ENCODE assay signal across 20 cellular contexts in the genomic region with DNA sequence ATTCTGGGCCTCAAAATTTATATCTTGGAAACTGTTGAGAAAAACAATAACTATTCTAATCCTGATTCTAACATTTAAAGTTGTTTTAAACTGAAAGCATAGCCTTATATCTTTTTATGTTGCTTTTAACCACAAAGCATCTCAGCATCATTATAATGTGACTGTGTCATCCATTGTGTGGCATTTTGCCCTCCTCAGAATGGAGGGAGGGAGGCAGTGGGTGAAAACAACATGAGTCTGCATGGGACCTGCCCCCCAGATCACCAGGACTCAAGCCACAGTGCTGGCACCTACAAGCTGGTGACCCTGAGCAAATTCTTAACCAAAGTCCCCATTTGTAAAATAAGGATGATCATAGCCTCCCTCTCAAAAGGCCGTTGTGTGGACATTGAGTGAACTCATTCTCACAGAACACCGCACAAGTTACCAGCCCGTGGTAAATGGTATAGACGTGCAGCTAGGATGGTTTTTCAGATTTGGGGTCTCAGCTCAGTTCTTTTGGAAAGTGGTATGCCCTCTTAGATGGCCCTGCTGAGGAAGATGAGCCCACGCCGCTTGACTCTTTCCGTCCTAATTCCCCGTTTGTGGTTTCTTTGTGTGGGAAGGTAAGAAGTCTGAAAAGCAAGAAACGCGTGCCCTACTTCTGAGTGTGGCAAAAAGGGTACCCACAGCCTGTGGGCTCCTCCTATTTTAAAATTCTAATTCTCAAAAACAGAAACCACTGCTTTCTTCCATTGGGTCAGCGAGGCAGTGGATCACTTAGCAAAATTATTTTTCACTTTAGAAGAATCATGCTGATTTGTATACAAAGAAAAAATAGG.
DNase-seq lines count a peak whose midpoint lies in the region; ATAC-seq, FAIRE-seq and TF ChIP-seq lines count a peak whose summit lies in the region.
"Had no signal": no experiment of that assay in that cellular context is flagged by ENCODE, and none has a peak within 500 bp of the region (broad histone marks: within the 10 kb centered on the region; RNA-seq: fewer than 3 reads in every experiment).

No MANE protein-coding gene starts in this region.

- POLR2A ChIA-PET in GM12878 (lab: Charles Lee): interaction anchor here (0.6 kb wide), 1 partner anchor 73 kb away, joined by 5 read pairs; no protein-coding TSS in a partner anchor

- BruUV-seq in GM12878 (replicated peaks; lab: Mats Ljungman, UMichigan): no TSS peak

- TF ChIP-seq RAD21 in GM12878 (IDR thresholded peaks at IDR 0.05; ENCODE audit: insufficient read depth, low read depth, low read length): no peak

- FAIRE-seq in GM12878 (lab: Jason Lieb, UNC): no peak
- FAIRE-seq: D721Med, GM12891 had no signal

- H3K4me2 ChIP-seq in GM12878 (ENCODE audit: control insufficient read depth, insufficient read depth): no peak overlapping the region

- no peaks in the 10 kb centered on the region for H3K27me3 ChIP-seq in GM12878 (replicated peaks in 1 of 2; ENCODE audit: control insufficient read depth in 2 of 2, insufficient read depth in 2 of 2, low read length in 1 of 2)

- H2AFZ ChIP-seq in GM12878 (ENCODE audit: control insufficient read depth, low read depth, low read length): no peak overlapping the region

- H4K20me1 ChIP-seq in GM12878 (ENCODE audit: control insufficient read depth, insufficient read depth): no peaks in the 10 kb centered on the region

- H3K4me1 ChIP-seq in GM12878 (ENCODE audit: control insufficient read depth, insufficient read depth, low read length): peaks cover 33% of the 10 kb centered on the region

- RAD21 ChIA-PET in GM12878 (lab: Charles Lee; ENCODE audit: unreplicated experiment): interaction anchor here (0.8 to 1.0 kb wide), 2 partner anchors 63 to 194 kb away, joined by 3 to 4 read pairs; no protein-coding TSS in a partner anchor

- H3K4me3 ChIP-seq in GM12878: no peak overlapping the region

- in situ Hi-C loops in GM12878 (cut with MboI): no loop called here

- DNase-seq in stimulated activated naive CD4-positive, alpha-beta T cell treated with Interleukin-2 at 50 U/mL for 16 hours (lab: John Stamatoyannopoulos, UW): peak; percentile 3
- no peak for DNase-seq in stimulated activated naive CD4-positive, alpha-beta T cell (lab: John Stamatoyannopoulos, UW)
- DNase-seq in RPMI7951 (ENCODE audit: low read depth) (peak; percentile 6), GM12878 (ENCODE audit: low read depth, low spot score) (no peak), NCI-H1694 (lab: John Stamatoyannopoulos, UW) (no peak), anterior cingulate cortex (lab: John Stamatoyannopoulos, UW) (no peak), cortex of kidney (lab: John Stamatoyannopoulos, UW) (no peak)
- DNase-seq: AML-193, amniotic stem cell, GDM1, head of caudate nucleus, Karpas-422, NCI-H1105 treated with DMSO at 0.1 percent for 48 hours, NCI-H2107, NCI-H526, right cardiac atrium, SHP77 had no signal

- 27% methylated on average over 11 of the region's 11 CpGs for WGBS in GM12878 (ENCODE audit: insufficient coverage, insufficient replicate concordance, low lambda C conversion rate, missing lambda C conversion rate)

- H3K9me3 ChIP-seq in GM12878 (replicated peaks; ENCODE audit: control insufficient read depth, insufficient read depth, low read length): peaks cover 5% of the 10 kb centered on the region; the same call in 2 of the 3 replicates

- CTCF ChIA-PET in GM12878 (lab: Yijun Ruan, JAX): no interaction called here

- SMC1A ChIA-PET in GM12878 (lab: Charles Lee; ENCODE audit: uncharacterized antibody, unreplicated experiment): interaction anchor here (1.3 to 1.4 kb wide), 2 partner anchors 18 to 99 kb away, joined by 3 to 4 read pairs; no protein-coding TSS in a partner anchor

- no peaks in the 10 kb centered on the region for H3K79me2 ChIP-seq in GM12878 (ENCODE audit: control insufficient read depth, insufficient read depth, low read length)

- no peaks in the 10 kb centered on the region for H3K36me3 ChIP-seq in GM12878 (ENCODE audit: control insufficient read depth in 2 of 2, insufficient read depth in 2 of 2, low read length in 1 of 2)

- H3K9ac ChIP-seq in GM12878 (ENCODE audit: control insufficient read depth, insufficient read depth, low read length): no peak overlapping the region

- no peak for TF ChIP-seq POLR2A in GM12878 (IDR thresholded peaks at IDR 0.05; ENCODE audit: low read depth, low read length)

- no peak overlapping the region for H3K27ac ChIP-seq in GM12878 (ENCODE audit: control insufficient read depth, insufficient read depth)

- no peak for TF ChIP-seq CTCF in GM12878 (IDR thresholded peaks at IDR 0.05 in 2 of 3, conservative IDR thresholded peaks at IDR 0.05 in 1 of 3; ENCODE audit: control insufficient read depth in 2 of 3, extremely low read depth in 1 of 3, insufficient read depth in 1 of 3, low read depth in 3 of 3, low read length in 3 of 3)

- intact Hi-C loops in GM12878 (cut with micrococcal nuclease; ENCODE audit: unreplicated experiment): loop anchor here (5.0 kb wide), 1 partner anchor 75 kb away; no protein-coding TSS in a partner anchor

- peak; percentile 28 for ATAC-seq in GM12878
- ATAC-seq: right cardiac atrium, WTC11 had no signal

- TF ChIP-seq EP300 in GM12878 (IDR thresholded peaks at IDR 0.05; ENCODE audit: borderline replicate concordance in 1 of 2, control insufficient read depth in 1 of 2, low read depth in 2 of 2, low read length in 2 of 2): no peak

TF ChIP-seq in GM12878, 131 proteins besides CTCF, POLR2A, EP300 and RAD21:
- TF ChIP-seq TCF7 (IDR thresholded peaks at IDR 0.05; ENCODE audit: borderline replicate concordance) (no peak), EED (IDR thresholded peaks at IDR 0.05; ENCODE audit: low read depth) (0 out of 2 replicates have a peak, but pooled peaks have one; percentile 26), CHD1 (IDR thresholded peaks at IDR 0.05; ENCODE audit: low read depth, low read length) (no peak), RBBP5 (conservative IDR thresholded peaks at IDR 0.05) (no peak), RUNX3 (IDR thresholded peaks at IDR 0.05; ENCODE audit: low read length) (peak; percentile 51; the same call in 1 of the 2 replicates)
- TF ChIP-seq, protein P1, sequence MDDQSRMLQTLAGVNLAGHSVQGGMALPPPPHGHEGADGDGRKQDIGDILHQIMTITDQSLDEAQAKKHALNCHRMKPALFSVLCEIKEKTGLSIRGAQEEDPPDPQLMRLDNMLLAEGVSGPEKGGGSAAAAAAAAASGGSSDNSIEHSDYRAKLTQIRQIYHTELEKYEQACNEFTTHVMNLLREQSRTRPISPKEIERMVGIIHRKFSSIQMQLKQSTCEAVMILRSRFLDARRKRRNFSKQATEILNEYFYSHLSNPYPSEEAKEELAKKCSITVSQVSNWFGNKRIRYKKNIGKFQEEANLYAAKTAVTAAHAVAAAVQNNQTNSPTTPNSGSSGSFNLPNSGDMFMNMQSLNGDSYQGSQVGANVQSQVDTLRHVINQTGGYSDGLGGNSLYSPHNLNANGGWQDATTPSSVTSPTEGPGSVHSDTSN (IDR thresholded peaks at IDR 0.05; ENCODE audit: insufficient replicate concordance, low read depth, low read length): no peak

Comparison
In these comparisons a context has a peak if more than half of its experiments do, and no peak if none do; other contexts are left out.
1. DNase-seq: peak in stimulated activated naive CD4-positive, alpha-beta T cell treated with Interleukin-2 at 50 U/mL for 16 hours (single experiment) and RPMI7951 (single experiment); none in stimulated activated naive CD4-positive, alpha-beta T cell (0 of 6), GM12878 (single experiment), NCI-H1694 (single experiment), anterior cingulate cortex (0 of 58) and cortex of kidney (single experiment).